In genomic region chr22:22377335-22377734, GRCh38 we compare ENCODE assay signal across 1 cellular context.
TF ChIP-seq lines count a peak whose summit lies in the region.

No MANE protein-coding gene starts in this region.

TF ChIP-seq in K562, 482 proteins besides CTCF, POLR2A, EP300 and RAD21 (continued from another document):
- TF ChIP-seq CREB3L1 (IDR thresholded peaks at IDR 0.05; ENCODE audit: borderline replicate concordance, low read depth) = no peak
